ENCODE assay signal across 19 cellular contexts in genomic region chr1:235558783-235559182, GRCh38. TPM values are rescaled to one million over a fixed set of nuclear protein-coding genes. Genes with fewer than 3 reads are reported as not detected.
DNase-seq lines count a peak whose midpoint lies in the region; ATAC-seq, FAIRE-seq and TF ChIP-seq lines count a peak whose summit lies in the region.
"Had no signal": no experiment of that assay in that cellular context is flagged by ENCODE, and none has a peak within 500 bp of the region (broad histone marks: within the 10 kb centered on the region; RNA-seq: fewer than 3 reads in every experiment).

No MANE protein-coding gene starts in this region.

- H3K4me3 ChIP-seq in osteoblast (ENCODE audit: insufficient read depth, low read length) (no peak overlapping the region), mammary epithelial cell (replicated peaks in 1 of 3; ENCODE audit: insufficient read depth in 1 of 3, low read depth in 2 of 3, low read length in 3 of 3) (no peak overlapping the region), small intestine (ENCODE audit: low read depth in 1 of 2, low read length in 2 of 2) (no peak overlapping the region)

- H2AFZ ChIP-seq in osteoblast (ENCODE audit: low read length) (no peak overlapping the region), mammary epithelial cell (ENCODE audit: low read depth, low read length) (no peak overlapping the region)

- no peaks in the 10 kb centered on the region for H3K9me3 ChIP-seq in osteoblast (ENCODE audit: low read depth, low read length)
- H3K9me3 ChIP-seq in mammary epithelial cell (replicated peaks; ENCODE audit: insufficient read depth, low read length): no peaks in the 10 kb centered on the region
- H3K9me3 ChIP-seq in small intestine (ENCODE audit: control insufficient read depth, low read depth): no peaks in the 10 kb centered on the region

- dilution Hi-C loops in mammary epithelial cell (cut with HindIII; ENCODE audit: low sequenced_read_pairs): no loop called here

- H4K20me1 ChIP-seq in osteoblast (ENCODE audit: insufficient read depth, low read length) (no peaks in the 10 kb centered on the region), mammary epithelial cell (ENCODE audit: insufficient read depth, low read length) (no peaks in the 10 kb centered on the region)

- H3K4me2 ChIP-seq in osteoblast (ENCODE audit: insufficient read depth, low read length) (no peak overlapping the region), mammary epithelial cell (ENCODE audit: insufficient read depth, low read depth, low read length) (no peak overlapping the region)

- ATAC-seq in GM19467 (IDR thresholded peaks at IDR 0.05; ENCODE audit: unreplicated experiment): no peak
- ATAC-seq: HCT116 had no signal

- CTCF ChIA-PET in mammary epithelial cell (lab: Charles Lee; ENCODE audit: low non-redundant PET): no interaction called here

- no peak for FAIRE-seq in small intestine (lab: Jason Lieb, UNC)
- FAIRE-seq: A204.1, D721Med, G401.6, GM12891, GM19239, HTR-8/SVneo had no signal

- H3K27me3 ChIP-seq in osteoblast (ENCODE audit: insufficient read depth, low read length) (no peaks in the 10 kb centered on the region), mammary epithelial cell (ENCODE audit: insufficient read depth, low read length) (peaks cover 2% of the 10 kb centered on the region), small intestine (ENCODE audit: control insufficient read depth in 2 of 2, insufficient read depth in 2 of 2, low read length in 2 of 2) (no peaks in the 10 kb centered on the region)

- H3K4me1 ChIP-seq in osteoblast (ENCODE audit: insufficient read depth, low read length): no peaks in the 10 kb centered on the region
- no peaks in the 10 kb centered on the region for H3K4me1 ChIP-seq in mammary epithelial cell (ENCODE audit: insufficient read depth, low read length)
- H3K4me1 ChIP-seq in small intestine (ENCODE audit: control insufficient read depth in 2 of 2, insufficient read depth in 1 of 2, low read depth in 1 of 2, low read length in 1 of 2): no peaks in the 10 kb centered on the region
- H3K4me1 ChIP-seq: Caco-2 had no signal

- no peak for TF ChIP-seq CTCF in osteoblast (IDR thresholded peaks at IDR 0.05; ENCODE audit: extremely low read depth, low read depth, low read length)
- no peak for TF ChIP-seq CTCF in mammary epithelial cell (conservative IDR thresholded peaks at IDR 0.05 in 1 of 2, IDR thresholded peaks at IDR 0.05 in 1 of 2; ENCODE audit: extremely low read depth in 1 of 2, insufficient read depth in 1 of 2, low read depth in 1 of 2, low read length in 2 of 2)

- no peak overlapping the region for H3K9ac ChIP-seq in mammary epithelial cell (ENCODE audit: insufficient read depth, low read length)

- no peak overlapping the region for H3K27ac ChIP-seq in osteoblast (ENCODE audit: low read depth, low read length)
- no peak overlapping the region for H3K27ac ChIP-seq in mammary epithelial cell (ENCODE audit: insufficient read depth, low read depth, low read length)
- H3K27ac ChIP-seq in small intestine (ENCODE audit: low read depth in 1 of 2, low read length in 1 of 2): no peak overlapping the region
- H3K27ac ChIP-seq: C4-2B had no signal

- 69% methylated on average over 4 of the region's 4 CpGs for WGBS in mammary epithelial cell (ENCODE audit: low coverage, missing lambda C conversion rate)
- 77 to 85% (median 81%) methylated on average over 4 of the region's 4 CpGs for WGBS in small intestine, 3 donors

- no peaks in the 10 kb centered on the region for H3K36me3 ChIP-seq in osteoblast (ENCODE audit: insufficient read depth, low read length)
- no peaks in the 10 kb centered on the region for H3K36me3 ChIP-seq in mammary epithelial cell (ENCODE audit: insufficient read depth, low read length)
- H3K36me3 ChIP-seq in small intestine (ENCODE audit: control insufficient read depth in 2 of 2, insufficient read depth in 2 of 2, low read length in 2 of 2): no peaks in the 10 kb centered on the region

- in situ Hi-C loops in mammary epithelial cell (cut with MboI; ENCODE audit: low sequenced_read_pairs in 2 of 2): no loop called here

- BruUV-seq in mammary epithelial cell (replicated peaks; lab: Mats Ljungman, UMichigan): no TSS peak

- H3K79me2 ChIP-seq in osteoblast (ENCODE audit: insufficient read depth, low read length) (no peaks in the 10 kb centered on the region), mammary epithelial cell (ENCODE audit: insufficient read depth, low read length) (no peaks in the 10 kb centered on the region)

- intact Hi-C loops in mammary epithelial cell (cut with micrococcal nuclease): no loop called here

- DNase-seq in NCI-H2227 (lab: John Stamatoyannopoulos, UW; ENCODE audit: unreplicated experiment) (peak; percentile 32), NCI-H82 treated with DMSO at 0.1 percent for 48 hours (lab: John Stamatoyannopoulos, UW; ENCODE audit: unreplicated experiment) (peak; percentile 71), osteoblast (ENCODE audit: insufficient read length, low spot score, missing footprints) (peak; percentile 65), mammary epithelial cell (no peak), small intestine (no peak)
- DNase-seq: AML-193; Caco-2; CD4-positive, alpha-beta T cell; GOT3; H7 had no signal

RNA-seq across cellular contexts. Expression of gene B3GALNT2, which starts 54.5 kb away (rescaled TPM):
- 28.9 and 34.7 TPM in 2 replicates for total RNA-seq in osteoblast
- 10 to 100 TPM; 50.8 to 66.3 TPM for total RNA-seq in mammary epithelial cell
- 25.4 TPM for polyA plus RNA-seq in mammary epithelial cell
- 65.5 TPM for polyA minus RNA-seq in mammary epithelial cell
- 1 to 10 TPM; 2.7 to 8.3 (median 2.7) TPM for polyA plus RNA-seq in small intestine

Comparison
In these comparisons a context has a peak if more than half of its experiments do, and no peak if none do; other contexts are left out.
1. DNase-seq: peak in NCI-H2227 (single experiment), NCI-H82 treated with DMSO at 0.1 percent for 48 hours (single experiment) and osteoblast (single experiment); none in mammary epithelial cell (single experiment) and small intestine (single experiment).